ENCODE assay signal across 8 cellular contexts in the genomic region with DNA sequence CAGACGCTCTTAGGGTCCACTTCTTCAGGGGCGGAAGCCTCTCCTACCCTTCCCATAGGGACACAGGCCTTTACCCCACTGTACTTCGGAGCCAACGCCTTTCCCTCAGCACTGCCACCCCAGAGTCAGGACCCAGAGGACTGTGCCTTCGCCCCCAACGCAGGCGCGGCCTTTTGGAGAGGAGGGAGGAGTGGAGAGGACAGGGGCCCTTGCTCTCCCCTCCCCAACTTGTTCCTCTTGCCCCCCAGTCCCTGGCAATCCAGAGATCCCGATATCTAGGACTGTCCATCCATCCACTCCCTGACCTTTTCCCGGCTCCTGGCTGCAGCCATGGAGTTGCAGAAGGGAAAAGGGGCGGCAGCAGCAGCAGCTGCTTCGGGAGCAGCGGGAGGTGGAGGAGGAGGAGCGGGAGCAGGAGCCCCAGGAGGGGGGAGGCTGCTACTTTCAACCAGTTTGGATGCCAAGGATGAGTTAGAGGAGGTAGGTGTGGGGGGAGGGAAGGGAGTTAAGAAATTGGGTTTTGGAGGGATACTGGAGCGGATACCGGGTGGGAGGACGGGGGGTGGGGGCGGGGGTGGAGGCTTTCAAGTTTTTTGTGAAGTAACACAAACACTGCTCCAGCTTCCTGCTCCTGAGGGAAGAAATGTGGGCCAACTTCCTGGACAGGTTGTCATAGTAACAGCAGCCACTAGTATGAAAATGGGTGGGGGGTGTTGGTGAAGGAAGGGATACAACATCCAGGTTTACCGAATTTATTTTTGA. TPM values are rescaled to one million over a fixed set of nuclear protein-coding genes. Genes with fewer than 3 reads are reported as not detected.
DNase-seq lines count a peak whose midpoint lies in the region; ATAC-seq and TF ChIP-seq lines count a peak whose summit lies in the region.

No MANE protein-coding gene starts in this region.

- POLR2A ChIA-PET in activated CD8-positive, alpha-beta T cell treated with anti-CD3 and anti-CD28 coated beads for 36 hours (lab: Charles Lee): interaction anchor here (1.2 to 2.2 kb wide), 2 partner anchors 22 to 262 kb away, joined by 3 to 12 read pairs; partner anchors contain the start of gene RPS27

- no peak for TF ChIP-seq CTCF in activated CD8-positive, alpha-beta T cell treated with anti-CD3 and anti-CD28 coated beads for 36 hours (IDR thresholded peaks at IDR 0.05)
- no peak for TF ChIP-seq CTCF in epithelial cell of esophagus (IDR thresholded peaks at IDR 0.05; ENCODE audit: insufficient read depth, low read depth, low read length, missing control alignments)

- no peaks in the 10 kb centered on the region for H3K9me3 Mint-ChIP-seq in activated CD8-positive, alpha-beta T cell treated with anti-CD3 and anti-CD28 coated beads for 36 hours
- no peaks in the 10 kb centered on the region for H3K9me3 Mint-ChIP-seq in stimulated activated naive CD8-positive, alpha-beta T cell treated with anti-CD3 and anti-CD28 coated beads, Interleukin-15, Interleukin-2, amounts not matched to agents 100 ng/mL and 50 ng/mL, for 24 hours

- CTCF ChIA-PET in activated CD8-positive, alpha-beta T cell treated with anti-CD3 and anti-CD28 coated beads for 36 hours (lab: Charles Lee): interaction anchor here (0.9 to 4.9 kb wide), 6 partner anchors 20 to 257 kb away, joined by 3 to 27 read pairs (median 4); partner anchors contain the start of gene RAB13

- intact Hi-C loops in activated CD8-positive, alpha-beta T cell treated with anti-CD3 and anti-CD28 coated beads for 36 hours (cut with micrococcal nuclease): no loop called here

- no peak for ATAC-seq in activated CD8-positive, alpha-beta T cell treated with anti-CD3 and anti-CD28 coated beads for 36 hours
- ATAC-seq in GM21786 (IDR thresholded peaks at IDR 0.05; ENCODE audit: unreplicated experiment): no peak

- H3K36me3 Mint-ChIP-seq in activated CD8-positive, alpha-beta T cell treated with anti-CD3 and anti-CD28 coated beads for 36 hours (ENCODE audit: low read depth): peaks cover 13% of the 10 kb centered on the region
- H3K36me3 Mint-ChIP-seq in stimulated activated naive CD8-positive, alpha-beta T cell treated with anti-CD3 and anti-CD28 coated beads, Interleukin-15, Interleukin-2, amounts not matched to agents 100 ng/mL and 50 ng/mL, for 24 hours (ENCODE audit: low read depth): peaks cover 19% of the 10 kb centered on the region

- peak overlapping the region; percentile 93 for H3K27ac Mint-ChIP-seq in activated CD8-positive, alpha-beta T cell treated with anti-CD3 and anti-CD28 coated beads for 36 hours
- peak overlapping the region; percentile 92 for H3K27ac Mint-ChIP-seq in stimulated activated naive CD8-positive, alpha-beta T cell treated with anti-CD3 and anti-CD28 coated beads, Interleukin-15, Interleukin-2, amounts not matched to agents 100 ng/mL and 50 ng/mL, for 24 hours

- DNase-seq in NCI-H2029 (lab: John Stamatoyannopoulos, UW): peak; percentile 37
- no peak for DNase-seq in NCI-H2029 treated with DMSO at 0.1 percent for 48 hours (lab: John Stamatoyannopoulos, UW)
- peak; percentile 15 for DNase-seq in NCI-H2196 treated with DMSO at 0.1 percent for 48 hours (lab: John Stamatoyannopoulos, UW; ENCODE audit: unreplicated experiment)
- peak; percentile 41 for DNase-seq in activated CD8-positive, alpha-beta T cell treated with anti-CD3 and anti-CD28 coated beads for 36 hours
- peak; percentile 16 for DNase-seq in epithelial cell of esophagus (ENCODE audit: low read depth)
- peak; percentile 62 for DNase-seq in myocyte (ENCODE audit: low read depth)

- H3K4me3 Mint-ChIP-seq in activated CD8-positive, alpha-beta T cell treated with anti-CD3 and anti-CD28 coated beads for 36 hours: peak overlapping the region; percentile 90
- peak overlapping the region; percentile 91 for H3K4me3 Mint-ChIP-seq in stimulated activated naive CD8-positive, alpha-beta T cell treated with anti-CD3 and anti-CD28 coated beads, Interleukin-15, Interleukin-2, amounts not matched to agents 100 ng/mL and 50 ng/mL, for 24 hours

- peak overlapping the region; percentile 68 for H3K4me3 ChIP-seq in epithelial cell of esophagus (ENCODE audit: low read length)

- no peaks in the 10 kb centered on the region for H3K27me3 Mint-ChIP-seq in activated CD8-positive, alpha-beta T cell treated with anti-CD3 and anti-CD28 coated beads for 36 hours
- no peaks in the 10 kb centered on the region for H3K27me3 Mint-ChIP-seq in stimulated activated naive CD8-positive, alpha-beta T cell treated with anti-CD3 and anti-CD28 coated beads, Interleukin-15, Interleukin-2, amounts not matched to agents 100 ng/mL and 50 ng/mL, for 24 hours

- peaks cover 36% of the 10 kb centered on the region for H3K4me1 Mint-ChIP-seq in activated CD8-positive, alpha-beta T cell treated with anti-CD3 and anti-CD28 coated beads for 36 hours (ENCODE audit: low read depth)
- H3K4me1 Mint-ChIP-seq in stimulated activated naive CD8-positive, alpha-beta T cell treated with anti-CD3 and anti-CD28 coated beads, Interleukin-15, Interleukin-2, amounts not matched to agents 100 ng/mL and 50 ng/mL, for 24 hours (ENCODE audit: low read depth): peaks cover 43% of the 10 kb centered on the region

RNA-seq across cellular contexts. Expression of gene INTS3, which starts 0.6 kb away (rescaled TPM):
- 10 to 100 TPM; 45.0 to 45.5 TPM for total RNA-seq in activated CD8-positive, alpha-beta T cell treated with anti-CD3 and anti-CD28 coated beads for 36 hours
- 24.0 and 27.7 TPM in 2 replicates for total RNA-seq in myocyte
- polyA plus RNA-seq in myocyte (2012): 34.6 TPM

RNA-seq across cellular contexts. Expression of gene SLC27A3, which starts 46.7 kb away (rescaled TPM):
- total RNA-seq in activated CD8-positive, alpha-beta T cell treated with anti-CD3 and anti-CD28 coated beads for 36 hours: 1 to 10 TPM; 7.2 to 10.0 TPM
- 0.29 and 0.42 TPM in 2 replicates for total RNA-seq in myocyte
- 1.7 TPM for polyA plus RNA-seq in myocyte (2012)

RNA-seq across cellular contexts. Expression of gene NPR1, which starts 50.0 kb away (rescaled TPM):
- total RNA-seq in activated CD8-positive, alpha-beta T cell treated with anti-CD3 and anti-CD28 coated beads for 36 hours: not detected
- not detected in 2 replicates for total RNA-seq in myocyte
- not detected for polyA plus RNA-seq in myocyte (2012)

RNA-seq across cellular contexts. Expression of gene ILF2, which starts 57.7 kb away (rescaled TPM):
- total RNA-seq in activated CD8-positive, alpha-beta T cell treated with anti-CD3 and anti-CD28 coated beads for 36 hours: 100 to 1,000 TPM; 328 to 333 TPM
- 180 and 189 TPM in 2 replicates for total RNA-seq in myocyte
- 167 TPM for polyA plus RNA-seq in myocyte (2012)
